In genomic region chr4:103099691-103100392, GRCh38 we compare ENCODE assay signal across 8 cellular contexts. TPM values are rescaled to one million over a fixed set of nuclear protein-coding genes. Genes with fewer than 3 reads are reported as not detected.
A peak's percentile ranks its signal among the peaks of the same experiment; 100 is the strongest.
DNase-seq lines count a peak whose midpoint lies in the region; TF ChIP-seq lines count a peak whose summit lies in the region.

TSS of gene BDH2 (minus strand) at chr4:103099834. CDS start at chr4:103096254, 3,580 bp downstream.

- H3K27ac ChIP-seq in cardiac muscle cell (no peak within 1 kb of the TSS), osteoblast (ENCODE audit: low read depth, low read length) (peak within 1 kb of the TSS; percentile 76)

- H3K79me2 ChIP-seq in osteoblast (ENCODE audit: insufficient read depth, low read length): peaks cover 16% of the 10 kb centered on the region

- no peaks in the 10 kb centered on the region for H3K36me3 ChIP-seq in MG63
- no peaks in the 10 kb centered on the region for H3K36me3 ChIP-seq in cardiac muscle cell
- H3K36me3 ChIP-seq in osteoblast (ENCODE audit: insufficient read depth, low read length): no peaks in the 10 kb centered on the region

- peak within 1 kb of the TSS; percentile 88 for H3K4me2 ChIP-seq in osteoblast (ENCODE audit: insufficient read depth, low read length)

- H3K27me3 ChIP-seq in MG63 (no peaks in the 10 kb centered on the region), cardiac muscle cell (no peaks in the 10 kb centered on the region), osteoblast (ENCODE audit: insufficient read depth, low read length) (no peaks in the 10 kb centered on the region)

- no peaks in the 10 kb centered on the region for H3K4me1 ChIP-seq in cardiac muscle cell (ENCODE audit: low read depth)
- H3K4me1 ChIP-seq in osteoblast (ENCODE audit: insufficient read depth, low read length): peaks cover 14% of the 10 kb centered on the region

- DNase-seq in activated CD8-positive, alpha-beta memory T cell treated with anti-CD3 and anti-CD28 coated beads for 24 hours: no peak
- DNase-seq in HFF-Myc (ENCODE audit: extremely low read depth, low read depth): peak; percentile 88
- DNase-seq in MG63: peak; percentile 26
- peak; percentile 96 for DNase-seq in SIG-M5 treated with dmso at 0.1 percent for 504 hours (lab: John Stamatoyannopoulos, UW; ENCODE audit: unreplicated experiment)
- peak; percentile 98 for DNase-seq in amniotic epithelial cell (ENCODE audit: low read depth)
- peak; percentile 89 to 97 for DNase-seq in cardiac muscle cell (ENCODE audit: low read depth in 1 of 2, low spot score in 1 of 2)
- DNase-seq in osteoblast (ENCODE audit: insufficient read length, low spot score, missing footprints): peak; percentile 79

- CTCF ChIA-PET in activated CD8-positive, alpha-beta memory T cell treated with anti-CD3 and anti-CD28 coated beads for 36 hours (lab: Charles Lee): interaction anchor here (0.7 to 1.7 kb wide), 9 partner anchors 11 to 778 kb away, joined by 3 to 5 read pairs (median 3); partner anchors contain the start of gene SLC9B2

- no peaks in the 10 kb centered on the region for H3K9me3 ChIP-seq in MG63
- no peaks in the 10 kb centered on the region for H3K9me3 ChIP-seq in cardiac muscle cell (ENCODE audit: low read depth)
- H3K9me3 ChIP-seq in osteoblast (ENCODE audit: low read depth, low read length): no peaks in the 10 kb centered on the region

- peak within 1 kb of the TSS; percentile 80 for H2AFZ ChIP-seq in osteoblast (ENCODE audit: low read length)

- peak; percentile 52 for TF ChIP-seq CTCF in HFF-Myc (IDR thresholded peaks at IDR 0.05; ENCODE audit: low read depth, low read length, missing control alignments)
- TF ChIP-seq CTCF in cardiac muscle cell (IDR thresholded peaks at IDR 0.05; ENCODE audit: low read depth, low read length): peak; percentile 64
- peak; percentile 81 for TF ChIP-seq CTCF in osteoblast (IDR thresholded peaks at IDR 0.05; ENCODE audit: extremely low read depth, low read depth, low read length)

- no peaks in the 10 kb centered on the region for H4K20me1 ChIP-seq in osteoblast (ENCODE audit: insufficient read depth, low read length)

- H3K4me3 ChIP-seq in HFF-Myc (replicated peaks; ENCODE audit: low read depth, low read length) (peak within 1 kb of the TSS; percentile 51), MG63 (peak within 1 kb of the TSS; percentile 32), cardiac muscle cell (peak within 1 kb of the TSS; percentile 68), osteoblast (ENCODE audit: insufficient read depth, low read length) (peak within 1 kb of the TSS; percentile 69)

- POLR2A ChIA-PET in activated CD8-positive, alpha-beta memory T cell treated with anti-CD3 and anti-CD28 coated beads for 36 hours (lab: Charles Lee): no interaction called here

RNA-seq across cellular contexts. Expression of gene BDH2, which starts in this region (rescaled TPM):
- total RNA-seq in activated CD8-positive, alpha-beta memory T cell treated with anti-CD3 and anti-CD28 coated beads for 36 hours: 10 to 100 TPM; 11.2 to 12.2 TPM
- total RNA-seq in MG63 (2014; rRNA removed; shearing (Covaris generic); ENCODE audit: low replicate concordance): 3.3 and 4.0 TPM in 2 replicates
- total RNA-seq in cardiac muscle cell (89.5 and 91.9 TPM in 2 replicates), osteoblast (36.6 and 43.0 TPM in 2 replicates)
- polyA plus RNA-seq in cardiac muscle cell: 101 and 131 TPM in 2 replicates
